In genomic region chr16:26623442-26623841, GRCh38 we compare ENCODE assay signal across 32 cellular contexts.
"Had no signal": no experiment of that assay in that cellular context is flagged by ENCODE, and none has a peak within 500 bp of the region (broad histone marks: within the 10 kb centered on the region; RNA-seq: fewer than 3 reads in every experiment).

No MANE protein-coding gene starts in this region.

- DNase-seq: activated B cell treated with CpG ODN at 0.5 μM for 24 hours; activated CD4-positive, alpha-beta memory T cell treated with anti-CD3 and anti-CD28 coated beads for 36 hours; activated CD4-positive, alpha-beta T cell treated with anti-CD3 and anti-CD28 coated beads for 4 hours; activated CD4-positive, alpha-beta T cell treated with anti-CD3 and anti-CD28 coated beads, Interleukin-2, amount 10 ng/mL, durations not matched to agents 24 days and 14 days; activated CD4-positive, alpha-beta T cell treated with anti-CD3 and anti-CD28 coated beads, Interleukin-2, amount 50 U/mL, for 1 hour; activated CD4-positive, alpha-beta T cell treated with anti-CD3 and anti-CD28 coated beads, Interleukin-2, amount 50 U/mL, for 4 hours; activated CD4-positive, CD25-positive, alpha-beta regulatory T cell treated with anti-CD3 and anti-CD28 coated beads, Interleukin-2, amount 50 U/mL, for 72 hours; activated CD8-positive, alpha-beta memory T cell treated with anti-CD3 and anti-CD28 coated beads, Interleukin-2, amount 50 U/mL, for 4 hours; activated CD8-positive, alpha-beta T cell treated with anti-CD3 and anti-CD28 coated beads for 36 hours; activated effector memory CD4-positive, alpha-beta T cell treated with anti-CD3 and anti-CD28 coated beads, Interleukin-2, amount 50 U/mL, for 16 hours; activated gamma-delta T cell treated with Interleukin-2 at 50 U/mL for 16 hours; activated naive CD4-positive, alpha-beta T cell; activated naive CD4-positive, alpha-beta T cell treated with anti-CD3 and anti-CD28 coated beads for 36 hours; activated naive CD4-positive, alpha-beta T cell treated with anti-CD3 and anti-CD28 coated beads, Interleukin-2, amount 50 U/mL, for 16 hours; activated naive CD8-positive, alpha-beta T cell treated with anti-CD3 and anti-CD28 coated beads for 36 hours; activated T-cell treated with anti-CD3 and anti-CD28 coated beads for 4 hours; activated T-cell treated with anti-CD3 and anti-CD28 coated beads, Interleukin-2, amount 50 U/mL, for 1 hour; activated T-cell treated with anti-CD3 and anti-CD28 coated beads, Interleukin-2, amount 50 U/mL, for 4 hours; activated T-cell treated with anti-CD3 and anti-CD28 coated beads, Interleukin-2, amount 50 U/mL, for 72 hours; adrenal gland; amniotic stem cell; aorta; body of pancreas; brain microvascular endothelial cell; central memory CD4-positive, alpha-beta T cell; T-helper 9 cell had no signal

- FAIRE-seq: astrocyte, TTC549 had no signal

- H3K27me3 ChIP-seq: adrenal gland, body of pancreas, brain microvascular endothelial cell, breast epithelium had no signal

- H3K9me3 ChIP-seq: adrenal gland, body of pancreas had no signal

- H3K36me3 ChIP-seq: adrenal gland, brain microvascular endothelial cell, breast epithelium had no signal

- H3K4me1 ChIP-seq: adrenal gland, body of pancreas, breast epithelium had no signal

- H3K4me3 ChIP-seq: adrenal gland, body of pancreas, breast epithelium had no signal

- ATAC-seq: activated CD8-positive, alpha-beta T cell treated with anti-CD3 and anti-CD28 coated beads for 36 hours; activated naive CD4-positive, alpha-beta T cell treated with anti-CD3 and anti-CD28 coated beads, Interleukin-2, amount 50 U/mL, for 72 hours; activated T-cell treated with anti-CD3 and anti-CD28 coated beads, Interleukin-2, amount 50 U/mL, for 4 hours; activated T-cell treated with anti-CD3 and anti-CD28 coated beads, Interleukin-2, amount 50 U/mL, for 72 hours; activated T-helper 17 cell treated with anti-CD3 and anti-CD28 coated beads, Interleukin-2, amount 50 U/mL, for 72 hours; body of pancreas had no signal

- H3K27ac ChIP-seq: adrenal gland, body of pancreas, brain microvascular endothelial cell, breast epithelium, VCaP had no signal
